9 cellular contexts compared by ENCODE assay signal in the genomic region with DNA sequence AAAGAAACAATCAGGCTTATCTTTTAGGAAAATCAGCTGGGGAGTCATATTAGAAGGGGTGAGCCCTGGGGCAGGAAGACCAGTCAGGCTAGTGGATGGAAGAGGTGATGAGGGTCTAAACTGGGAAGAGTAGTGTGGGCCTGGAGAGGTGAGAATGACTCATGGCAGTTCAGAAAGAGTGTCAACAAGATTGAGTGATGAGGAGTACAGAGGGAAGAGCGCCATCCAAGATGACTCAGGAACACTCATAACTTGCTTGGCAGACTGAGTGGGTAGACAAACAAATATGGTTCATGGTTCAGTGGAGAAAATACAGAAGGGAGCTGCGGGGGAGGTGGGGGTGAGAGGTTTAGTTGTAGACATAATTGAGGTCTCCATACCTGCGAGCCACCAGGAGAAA. TPM values are rescaled to one million over a fixed set of nuclear protein-coding genes. Genes with fewer than 3 reads are reported as not detected.
A peak's percentile ranks its signal among the peaks of the same experiment; 100 is the strongest.
DNase-seq lines count a peak whose midpoint lies in the region; ATAC-seq and TF ChIP-seq lines count a peak whose summit lies in the region.
"Had no signal": no experiment of that assay in that cellular context is flagged by ENCODE, and none has a peak within 500 bp of the region (broad histone marks: within the 10 kb centered on the region; RNA-seq: fewer than 3 reads in every experiment).

No MANE protein-coding gene starts in this region.

- H3K4me3 ChIP-seq in HFF-Myc (replicated peaks; ENCODE audit: low read depth, low read length) (no peak overlapping the region), kidney epithelial cell (ENCODE audit: low read depth, low read length) (no peak overlapping the region)

- TF ChIP-seq CTCF in HFF-Myc (IDR thresholded peaks at IDR 0.05; ENCODE audit: low read depth, low read length, missing control alignments) (no peak), kidney epithelial cell (IDR thresholded peaks at IDR 0.05; ENCODE audit: insufficient read depth, low read length, poor library complexity, severe bottlenecking) (no peak)

- H3K36me3 ChIP-seq in kidney epithelial cell (ENCODE audit: control insufficient read depth, insufficient read depth, low read length), result no peaks in the 10 kb centered on the region

- H3K27me3 ChIP-seq in kidney epithelial cell (ENCODE audit: control insufficient read depth, insufficient read depth, low read length), result no peaks in the 10 kb centered on the region

- ATAC-seq in HG02840 (IDR thresholded peaks at IDR 0.05; ENCODE audit: low FRiP score, unreplicated experiment) (no peak), HG03571 (IDR thresholded peaks at IDR 0.05; ENCODE audit: unreplicated experiment) (no peak)

- DNase-seq in Daoy (ENCODE audit: low read depth) (peak; percentile 92), HFF-Myc (ENCODE audit: extremely low read depth, low read depth) (peak; percentile 5), RPMI7951 (ENCODE audit: low read depth) (peak; percentile 81), kidney epithelial cell (ENCODE audit: low read depth) (peak; percentile 92), OCI-M1 (lab: John Stamatoyannopoulos, UW) (no peak)
- DNase-seq in stimulated activated CD4-positive, alpha-beta T cell treated with anti-CD3 and anti-CD28 coated beads, Interleukin-1b, Interleukin-23, amount 100 ng/mL, for 48 hours, result no peak
- DNase-seq: activated CD8-positive, alpha-beta memory T cell treated with anti-CD3 and anti-CD28 coated beads, Interleukin-2, amount 50 U/mL, for 48 hours had no signal

RNA-seq across cellular contexts. Expression of gene CLDN10, which starts 17.3 kb away (rescaled TPM):
- total RNA-seq in Daoy (2014; rRNA removed; shearing (Covaris generic)), result not detected in 2 replicates
- not detected in 2 replicates for total RNA-seq in RPMI7951 (2014; rRNA removed; shearing (Covaris generic))
- total RNA-seq in kidney epithelial cell, result 4.0 and 6.6 TPM in 2 replicates

Comparison
In these comparisons a context has a peak if more than half of its experiments do, and no peak if none do; other contexts are left out.
1. DNase-seq: peak in Daoy (single experiment), HFF-Myc (single experiment), RPMI7951 (single experiment) and kidney epithelial cell (single experiment); none in stimulated activated CD4-positive, alpha-beta T cell treated with anti-CD3 and anti-CD28 coated beads, Interleukin-1b, Interleukin-23, amount 100 ng/mL, for 48 hours (single experiment) and OCI-M1 (single experiment).